ENCODE assay signal across 1 cellular context in the genomic region with DNA sequence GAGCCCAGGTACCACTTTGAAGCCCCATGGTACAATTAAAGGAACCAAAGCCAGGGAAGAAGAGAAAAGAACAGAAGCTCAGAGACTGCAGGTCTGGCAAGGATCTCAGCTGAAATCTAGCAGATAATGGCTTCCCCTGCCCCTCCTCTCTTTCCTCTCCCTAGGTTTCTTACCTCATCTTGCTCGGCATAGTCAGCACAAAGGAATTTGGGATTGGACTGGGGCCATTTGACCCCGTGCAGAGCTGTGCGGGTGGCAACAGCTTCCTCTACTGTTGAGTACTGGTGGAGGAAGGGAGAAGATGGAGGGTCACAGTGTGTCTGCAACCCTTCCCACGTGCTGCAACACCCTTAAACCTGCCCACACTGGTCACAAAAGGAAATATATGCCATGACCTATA.
TF ChIP-seq lines count a peak whose summit lies in the region.

No MANE protein-coding gene starts in this region.

TF ChIP-seq in HEK293, 187 proteins besides CTCF, POLR2A, EP300 and RAD21 (continued from another document):
- TF ChIP-seq ZNF280C (tag by site-specific recombination; IDR thresholded peaks at IDR 0.05) (no peak), ZNF416 (tag by site-specific recombination; IDR thresholded peaks at IDR 0.05) (no peak), ZNF404 (tag by site-specific recombination; IDR thresholded peaks at IDR 0.05) (no peak), ZNF175 (tag by site-specific recombination; IDR thresholded peaks at IDR 0.05) (no peak), ZNF140 (tag by site-specific recombination; IDR thresholded peaks at IDR 0.05) (no peak)
TF ChIP-seq in HEK293: peak in this region for 34.
